8 cellular contexts compared by ENCODE assay signal in genomic region chr2:173990970-173991819, GRCh38. TPM values are rescaled to one million over a fixed set of nuclear protein-coding genes. Genes with fewer than 3 reads are reported as not detected.
DNase-seq lines count a peak whose midpoint lies in the region; ATAC-seq and TF ChIP-seq lines count a peak whose summit lies in the region.

No MANE protein-coding gene starts in this region.

- POLR2A ChIA-PET in AG04450 (lab: Yijun Ruan, JAX), result interaction anchor here (0.7 to 1.5 kb wide), 5 partner anchors 14 to 27 kb away, joined by 3 to 8 read pairs (median 4); no protein-coding TSS in a partner anchor

- CTCF ChIA-PET in AG04450 (lab: Charles Lee), result no interaction called here

- H3K4me3 ChIP-seq in AG04450 (ENCODE audit: low read depth, low read length) (no peak overlapping the region), duodenal mucosa (ENCODE audit: low read depth in 1 of 2, low read length in 2 of 2) (peak overlapping the region; percentile 8 to 17)

- no peak overlapping the region for H3K9ac ChIP-seq in duodenal mucosa (ENCODE audit: low read depth in 1 of 2, low read length in 2 of 2)

- peak overlapping the region; percentile 34 for H3K27ac ChIP-seq in AG04450 (ENCODE audit: low read depth, low read length)
- H3K27ac ChIP-seq in duodenal mucosa (ENCODE audit: low read depth, low read length), result no peak overlapping the region

- peaks cover 22 to 28% of the 10 kb centered on the region in 2 donors for H3K4me1 ChIP-seq in duodenal mucosa (ENCODE audit: control insufficient read depth in 1 of 2, insufficient read depth in 2 of 2, low read length in 2 of 2)

- DNase-seq in AG04450 (ENCODE audit: low read depth, low spot score), result peak; percentile 74
- DNase-seq in LHCN-M2 (ENCODE audit: low read depth), result peak; percentile 65
- DNase-seq in omental fat pad (ENCODE audit: low spot score), result no peak
- DNase-seq in putamen (ENCODE audit: low spot score), result no peak
- DNase-seq in stimulated activated CD4-positive, alpha-beta T cell treated with anti-CD3 and anti-CD28 coated beads, Interleukin-2, amount 100 ng/mL, for 48 hours, result no peak
- DNase-seq in central memory CD4-positive, alpha-beta T cell, result no peak

- no peaks in the 10 kb centered on the region for H3K9me3 ChIP-seq in AG04450 (ENCODE audit: control insufficient read depth, insufficient read depth, low read length)
- H3K9me3 ChIP-seq in duodenal mucosa (ENCODE audit: control insufficient read depth in 1 of 2, low read length in 2 of 2), result no peaks in the 10 kb centered on the region

- peak; percentile 81 for ATAC-seq in GM19397 (IDR thresholded peaks at IDR 0.05; ENCODE audit: unreplicated experiment)
- peak; percentile 75 for ATAC-seq in omental fat pad (ENCODE audit: low FRiP score)

- H3K27me3 ChIP-seq in AG04450 (ENCODE audit: control insufficient read depth, insufficient read depth, low read length), result peaks cover 2% of the 10 kb centered on the region
- no peaks in the 10 kb centered on the region for H3K27me3 ChIP-seq in duodenal mucosa (ENCODE audit: control insufficient read depth in 1 of 2, insufficient read depth in 2 of 2, low read length in 2 of 2)

- TF ChIP-seq CTCF in AG04450 (IDR thresholded peaks at IDR 0.05; ENCODE audit: low read depth, low read length) (no peak), omental fat pad (IDR thresholded peaks at IDR 0.05) (no peak)

- H3K36me3 ChIP-seq in duodenal mucosa (ENCODE audit: control insufficient read depth in 1 of 2, insufficient read depth in 2 of 2, low read length in 2 of 2), result no peaks in the 10 kb centered on the region

RNA-seq across cellular contexts. Expression of gene SP3, which starts 26.0 kb away (rescaled TPM):
- polyA plus RNA-seq in AG04450 (2011; rRNA removed), result 60.6 and 71.8 TPM in 2 replicates
- polyA minus RNA-seq in AG04450 (2011; rRNA and poly(A)+ RNA removed), result 57.8 and 95.0 TPM in 2 replicates
- total RNA-seq in LHCN-M2 (2014; rRNA removed), result 75.7 and 83.2 TPM in 2 replicates
- 17.5 TPM for polyA plus RNA-seq in LHCN-M2 (2012)
- 100 to 1,000 TPM in 1 of 4 donors, 10 to 100 TPM in 3; 69.3 to 175 (median 82.9) TPM for total RNA-seq in omental fat pad

Comparison
In these comparisons a context has a peak if more than half of its experiments do, and no peak if none do; other contexts are left out.
1. DNase-seq: peak in AG04450 (single experiment) and LHCN-M2 (single experiment); none in omental fat pad (single experiment), putamen (single experiment), stimulated activated CD4-positive, alpha-beta T cell treated with anti-CD3 and anti-CD28 coated beads, Interleukin-2, amount 100 ng/mL, for 48 hours (0 of 2) and central memory CD4-positive, alpha-beta T cell (single experiment).